Comparison of ENCODE assay signal across 13 cellular contexts in genomic region chr1:228975238-228975929, GRCh38.
A peak's percentile ranks its signal among the peaks of the same experiment; 100 is the strongest.
DNase-seq lines count a peak whose midpoint lies in the region; ATAC-seq and TF ChIP-seq lines count a peak whose summit lies in the region.
"Had no signal": no experiment of that assay in that cellular context is flagged by ENCODE, and none has a peak within 500 bp of the region (broad histone marks: within the 10 kb centered on the region; RNA-seq: fewer than 3 reads in every experiment).

No MANE protein-coding gene starts in this region.

- peak overlapping the region; percentile 41 for H4K91ac ChIP-seq in trophoblast cell (ENCODE audit: low read depth, low read length)

- H3K27me3 ChIP-seq in trophoblast cell (ENCODE audit: insufficient read depth, low read length) (no peaks in the 10 kb centered on the region), mammary epithelial cell (ENCODE audit: insufficient read depth, low read length) (peaks cover 2% of the 10 kb centered on the region)
- no peaks in the 10 kb centered on the region for H3K27me3 ChIP-seq in effector memory CD4-positive, alpha-beta T cell (replicated peaks; ENCODE audit: control insufficient read depth, insufficient read depth, low read length, poor library complexity, severe bottlenecking)
- H3K27me3 ChIP-seq: BE2C had no signal

- TF ChIP-seq CTCF in coronary artery (IDR thresholded peaks at IDR 0.05) (no peak), mammary epithelial cell (conservative IDR thresholded peaks at IDR 0.05 in 1 of 2, IDR thresholded peaks at IDR 0.05 in 1 of 2; ENCODE audit: extremely low read depth in 1 of 2, insufficient read depth in 1 of 2, low read depth in 1 of 2, low read length in 2 of 2) (no peak)

- DNase-seq in coronary artery (ENCODE audit: low spot score) (peak; percentile 65), ecto neural progenitor cell (ENCODE audit: low spot score) (peak; percentile 43), left kidney (ENCODE audit: low read depth, low spot score) (peak; percentile 52), trophoblast cell (no peak), mammary epithelial cell (no peak)
- no peak for DNase-seq in effector memory CD4-positive, alpha-beta T cell
- DNase-seq: BE2C; CD4-positive, alpha-beta memory T cell; DMS79; IMR-90 had no signal

- no peak overlapping the region for H4K12ac ChIP-seq in trophoblast cell (ENCODE audit: low read depth, low read length)

- H4K8ac ChIP-seq in trophoblast cell (ENCODE audit: low read depth, low read length), result peak overlapping the region; percentile 50

- no peak overlapping the region for H3K4me2 ChIP-seq in trophoblast cell (ENCODE audit: low read length)
- no peak overlapping the region for H3K4me2 ChIP-seq in mammary epithelial cell (ENCODE audit: insufficient read depth, low read depth, low read length)
- H3K4me2 ChIP-seq: A549 had no signal

- no CpG with 5 or more reads among the region's 9 CpGs for WGBS in trophoblast cell (ENCODE audit: extremely low coverage, insufficient coverage, insufficient read length)
- 70% methylated on average over 8 of the region's 9 CpGs for WGBS in mammary epithelial cell (ENCODE audit: low coverage, missing lambda C conversion rate)

- H3K27ac ChIP-seq in coronary artery (no peak overlapping the region), trophoblast cell (ENCODE audit: low read depth, low read length) (no peak overlapping the region), mammary epithelial cell (ENCODE audit: insufficient read depth, low read depth, low read length) (no peak overlapping the region)
- no peak overlapping the region for H3K27ac ChIP-seq in effector memory CD4-positive, alpha-beta T cell (ENCODE audit: insufficient read depth, low read length, poor library complexity, severe bottlenecking)
- H3K27ac ChIP-seq: A549, C4-2B had no signal

- H3K9ac ChIP-seq in trophoblast cell (ENCODE audit: low read length) (no peak overlapping the region), mammary epithelial cell (ENCODE audit: insufficient read depth, low read length) (no peak overlapping the region)

- H3K4me1 ChIP-seq in trophoblast cell (ENCODE audit: control insufficient read depth in 1 of 2, insufficient read depth in 2 of 2, low read length in 2 of 2), result peaks cover 12 to 19% of the 10 kb centered on the region in 2 experiments
- H3K4me1 ChIP-seq in mammary epithelial cell (ENCODE audit: insufficient read depth, low read length), result no peaks in the 10 kb centered on the region
- no peaks in the 10 kb centered on the region for H3K4me1 ChIP-seq in effector memory CD4-positive, alpha-beta T cell (ENCODE audit: control insufficient read depth, insufficient read depth, low read length, poor library complexity, severe bottlenecking)
- H3K4me1 ChIP-seq: A549, BE2C had no signal

- in situ Hi-C loops in mammary epithelial cell (cut with MboI; ENCODE audit: low sequenced_read_pairs in 2 of 2), result no loop called here

- dilution Hi-C loops in mammary epithelial cell (cut with HindIII; ENCODE audit: low sequenced_read_pairs), result no loop called here

- H3K18ac ChIP-seq in trophoblast cell (ENCODE audit: low read length), result peak overlapping the region; percentile 45

- peak overlapping the region; percentile 55 for H2AK5ac ChIP-seq in trophoblast cell (ENCODE audit: low read length)

- peaks cover 7% of the 10 kb centered on the region for H3K79me1 ChIP-seq in trophoblast cell (ENCODE audit: low read length)

- no peaks in the 10 kb centered on the region for H4K20me1 ChIP-seq in mammary epithelial cell (ENCODE audit: insufficient read depth, low read length)

- no peaks in the 10 kb centered on the region for H3K9me3 ChIP-seq in trophoblast cell (ENCODE audit: insufficient read depth, low read depth, low read length)
- H3K9me3 ChIP-seq in mammary epithelial cell (replicated peaks; ENCODE audit: insufficient read depth, low read length), result no peaks in the 10 kb centered on the region
- H3K9me3 ChIP-seq in effector memory CD4-positive, alpha-beta T cell (ENCODE audit: control insufficient read depth, low read length), result no peaks in the 10 kb centered on the region
- H3K9me3 ChIP-seq: A549, BE2C had no signal

- peak overlapping the region; percentile 45 for H3K14ac ChIP-seq in trophoblast cell (ENCODE audit: low read length)

- no TSS peak for BruUV-seq in mammary epithelial cell (replicated peaks; lab: Mats Ljungman, UMichigan)

- peak overlapping the region; percentile 81 for H2BK12ac ChIP-seq in trophoblast cell (ENCODE audit: low read length)

- H3K4me3 ChIP-seq in coronary artery (no peak overlapping the region), trophoblast cell (ENCODE audit: low read depth, low read length) (no peak overlapping the region), mammary epithelial cell (replicated peaks in 1 of 3; ENCODE audit: insufficient read depth in 1 of 3, low read depth in 2 of 3, low read length in 3 of 3) (no peak overlapping the region)
- H3K4me3 ChIP-seq in effector memory CD4-positive, alpha-beta T cell (ENCODE audit: insufficient read depth, low read depth, low read length, poor library complexity, severe bottlenecking), result no peak overlapping the region
- H3K4me3 ChIP-seq: A549 had no signal

- no peak overlapping the region for H2BK5ac ChIP-seq in trophoblast cell (ENCODE audit: low read depth, low read length, poor library complexity)

- H3K4ac ChIP-seq in trophoblast cell (ENCODE audit: low read depth, low read length), result no peak overlapping the region

- H2BK120ac ChIP-seq in trophoblast cell (ENCODE audit: insufficient read depth, low read length, poor library complexity), result peak overlapping the region; percentile 44

- H2AFZ ChIP-seq in trophoblast cell (ENCODE audit: insufficient read depth, low read length, poor library complexity) (no peak overlapping the region), mammary epithelial cell (ENCODE audit: low read depth, low read length) (no peak overlapping the region)

- H3K36me3 ChIP-seq in trophoblast cell (ENCODE audit: control insufficient read depth in 1 of 2, insufficient read depth in 2 of 2, low read length in 2 of 2), result no peaks in the 10 kb centered on the region
- H3K36me3 ChIP-seq in mammary epithelial cell (ENCODE audit: insufficient read depth, low read length), result no peaks in the 10 kb centered on the region
- no peaks in the 10 kb centered on the region for H3K36me3 ChIP-seq in effector memory CD4-positive, alpha-beta T cell (ENCODE audit: control insufficient read depth, insufficient read depth, low read length)
- H3K36me3 ChIP-seq: BE2C had no signal

- H3K23ac ChIP-seq in trophoblast cell (ENCODE audit: low read length), result no peak overlapping the region

- ATAC-seq in GM19023 (IDR thresholded peaks at IDR 0.05; ENCODE audit: unreplicated experiment), result no peak
- ATAC-seq: A549 had no signal

- CTCF ChIA-PET in mammary epithelial cell (lab: Charles Lee; ENCODE audit: low non-redundant PET), result no interaction called here

- intact Hi-C loops in mammary epithelial cell (cut with micrococcal nuclease), result no loop called here

- H3K79me2 ChIP-seq in trophoblast cell (ENCODE audit: control insufficient read depth, insufficient read depth, low read length, poor library complexity) (no peaks in the 10 kb centered on the region), mammary epithelial cell (ENCODE audit: insufficient read depth, low read length) (no peaks in the 10 kb centered on the region)

Comparison
In these comparisons a context has a peak if more than half of its experiments do, and no peak if none do; other contexts are left out.
1. DNase-seq: peak in coronary artery (single experiment), ecto neural progenitor cell (single experiment) and left kidney (single experiment); none in trophoblast cell (0 of 2), mammary epithelial cell (single experiment) and effector memory CD4-positive, alpha-beta T cell (0 of 3).